17 cellular contexts compared by ENCODE assay signal in genomic region chr2:219186754-219187456, GRCh38.
A peak's percentile ranks its signal among the peaks of the same experiment; 100 is the strongest.
DNase-seq lines count a peak whose midpoint lies in the region; ATAC-seq, FAIRE-seq and TF ChIP-seq lines count a peak whose summit lies in the region.
"Had no signal": no experiment of that assay in that cellular context is flagged by ENCODE, and none has a peak within 500 bp of the region (broad histone marks: within the 10 kb centered on the region; RNA-seq: fewer than 3 reads in every experiment).

No MANE protein-coding gene starts in this region.

- no peak for FAIRE-seq in HTR-8/SVneo (lab: Jason Lieb, UNC)
- FAIRE-seq: H54 had no signal

- DNase-seq in stimulated activated CD4-positive, alpha-beta T cell treated with anti-CD3 and anti-CD28 coated beads, Interleukin-15, amount 100 ng/mL, for 24 hours = peak; percentile 35
- DNase-seq in stimulated activated CD4-positive, alpha-beta T cell treated with anti-CD3 and anti-CD28 coated beads, Interleukin-4, amount 100 ng/mL, for 4 hours = no peak
- peak; percentile 29 for DNase-seq in activated naive CD8-positive, alpha-beta T cell treated with anti-CD3 and anti-CD28 coated beads, Interleukin-2, amount 50 U/mL, for 24 hours
- no peak for DNase-seq in HTR-8/SVneo (ENCODE audit: insufficient read length, low spot score)
- DNase-seq: BE2C; GDM1; NCI-H1105 treated with DMSO at 0.1 percent for 48 hours; stimulated activated naive CD4-positive, alpha-beta T cell; upper lobe of left lung had no signal

- no peaks in the 10 kb centered on the region for H3K9me3 Mint-ChIP-seq in activated naive CD8-positive, alpha-beta T cell treated with anti-CD3 and anti-CD28 coated beads, Interleukin-2, amount 50 U/mL, for 24 hours
- H3K9me3 Mint-ChIP-seq in stimulated activated naive CD8-positive, alpha-beta T cell treated with anti-CD3 and anti-CD28 coated beads, Interleukin-15, Interleukin-2, amounts not matched to agents 100 ng/mL and 50 ng/mL, for 24 hours = no peaks in the 10 kb centered on the region

- H3K36me3 ChIP-seq in OCI-LY1 (ENCODE audit: insufficient read depth, low read length) = peaks cover 26% of the 10 kb centered on the region

- H3K9me2 ChIP-seq in OCI-LY1 (ENCODE audit: low read depth, low read length) = no peaks in the 10 kb centered on the region

- H3K4me3 ChIP-seq in OCI-LY1 (ENCODE audit: low read depth, low read length, poor library complexity, severe bottlenecking) = no peak overlapping the region
- H3K4me3 ChIP-seq: esophagus muscularis mucosa, upper lobe of left lung had no signal

- H3F3A ChIP-seq in OCI-LY1 (ENCODE audit: insufficient read depth, low read length) = no peaks in the 10 kb centered on the region

- peak overlapping the region; percentile 21 for H3K4me3 Mint-ChIP-seq in activated naive CD8-positive, alpha-beta T cell treated with anti-CD3 and anti-CD28 coated beads, Interleukin-2, amount 50 U/mL, for 24 hours
- H3K4me3 Mint-ChIP-seq in stimulated activated naive CD8-positive, alpha-beta T cell treated with anti-CD3 and anti-CD28 coated beads, Interleukin-15, Interleukin-2, amounts not matched to agents 100 ng/mL and 50 ng/mL, for 24 hours = peak overlapping the region; percentile 7

- no peak for TF ChIP-seq CTCF in OCI-LY1 (IDR thresholded peaks at IDR 0.05; ENCODE audit: low read length)

- H3K27ac ChIP-seq in OCI-LY1 (ENCODE audit: low read depth, low read length, poor library complexity, severe bottlenecking) = peak overlapping the region; percentile 53
- H3K27ac ChIP-seq: esophagus muscularis mucosa, parathyroid adenoma, upper lobe of left lung had no signal

- H3K4me2 ChIP-seq in OCI-LY1 (ENCODE audit: low read length) = no peak overlapping the region

- no peaks in the 10 kb centered on the region for H3K79me2 ChIP-seq in OCI-LY1 (ENCODE audit: insufficient read depth, low read length)
- H3K79me2 ChIP-seq: parathyroid adenoma had no signal

- H3K9ac ChIP-seq in OCI-LY1 (ENCODE audit: low read length) = no peak overlapping the region
- H3K9ac ChIP-seq: parathyroid adenoma had no signal

- H2AFZ ChIP-seq in OCI-LY1 (ENCODE audit: low read length) = no peak overlapping the region
- H2AFZ ChIP-seq: parathyroid adenoma had no signal

- no peaks in the 10 kb centered on the region for H3K27me3 ChIP-seq in OCI-LY1 (ENCODE audit: insufficient read depth, low read length)
- H3K27me3 ChIP-seq: BE2C, esophagus muscularis mucosa, upper lobe of left lung had no signal

- H3K27ac Mint-ChIP-seq in activated naive CD8-positive, alpha-beta T cell treated with anti-CD3 and anti-CD28 coated beads, Interleukin-2, amount 50 U/mL, for 24 hours = peak overlapping the region; percentile 90
- peak overlapping the region; percentile 89 for H3K27ac Mint-ChIP-seq in stimulated activated naive CD8-positive, alpha-beta T cell treated with anti-CD3 and anti-CD28 coated beads, Interleukin-15, Interleukin-2, amounts not matched to agents 100 ng/mL and 50 ng/mL, for 24 hours

- no peak for TF ChIP-seq POLR2A in GM18505 (IDR thresholded peaks at IDR 0.05; ENCODE audit: borderline replicate concordance, extremely low read depth, insufficient read depth, insufficient read length)

- H4K20me1 ChIP-seq in OCI-LY1 (ENCODE audit: insufficient read depth, low read length) = no peaks in the 10 kb centered on the region

- H3K36me3 Mint-ChIP-seq in activated naive CD8-positive, alpha-beta T cell treated with anti-CD3 and anti-CD28 coated beads, Interleukin-2, amount 50 U/mL, for 24 hours (ENCODE audit: low read depth) = peaks cover 16% of the 10 kb centered on the region
- H3K36me3 Mint-ChIP-seq in stimulated activated naive CD8-positive, alpha-beta T cell treated with anti-CD3 and anti-CD28 coated beads, Interleukin-15, Interleukin-2, amounts not matched to agents 100 ng/mL and 50 ng/mL, for 24 hours (ENCODE audit: low read depth) = peaks cover 35% of the 10 kb centered on the region

- H3K4me1 Mint-ChIP-seq in activated naive CD8-positive, alpha-beta T cell treated with anti-CD3 and anti-CD28 coated beads, Interleukin-2, amount 50 U/mL, for 24 hours = peaks cover 21% of the 10 kb centered on the region
- H3K4me1 Mint-ChIP-seq in stimulated activated naive CD8-positive, alpha-beta T cell treated with anti-CD3 and anti-CD28 coated beads, Interleukin-15, Interleukin-2, amounts not matched to agents 100 ng/mL and 50 ng/mL, for 24 hours (ENCODE audit: low read depth) = peaks cover 24% of the 10 kb centered on the region

- H3K9me3 ChIP-seq in OCI-LY1 (ENCODE audit: low read length) = no peaks in the 10 kb centered on the region
- H3K9me3 ChIP-seq: BE2C, esophagus muscularis mucosa, upper lobe of left lung had no signal

- peak; percentile 92 for ATAC-seq in activated naive CD8-positive, alpha-beta T cell treated with anti-CD3 and anti-CD28 coated beads, Interleukin-2, amount 50 U/mL, for 24 hours
- no peak for ATAC-seq in GM18505 (IDR thresholded peaks at IDR 0.05; ENCODE audit: unreplicated experiment)
- ATAC-seq in GM18511 (IDR thresholded peaks at IDR 0.05; ENCODE audit: unreplicated experiment) = no peak
- ATAC-seq: SK-N-SH treated with all-trans-retinoic acid at 6 μM for 48 hours had no signal

- no peaks in the 10 kb centered on the region for H3K27me3 Mint-ChIP-seq in activated naive CD8-positive, alpha-beta T cell treated with anti-CD3 and anti-CD28 coated beads, Interleukin-2, amount 50 U/mL, for 24 hours
- H3K27me3 Mint-ChIP-seq in stimulated activated naive CD8-positive, alpha-beta T cell treated with anti-CD3 and anti-CD28 coated beads, Interleukin-15, Interleukin-2, amounts not matched to agents 100 ng/mL and 50 ng/mL, for 24 hours = no peaks in the 10 kb centered on the region

- H3K4me1 ChIP-seq in OCI-LY1 (ENCODE audit: insufficient read depth, low read length, severe bottlenecking) = no peaks in the 10 kb centered on the region
- H3K4me1 ChIP-seq: BE2C, esophagus muscularis mucosa, parathyroid adenoma, upper lobe of left lung had no signal

Comparison
In these comparisons a context has a peak if more than half of its experiments do, and no peak if none do; other contexts are left out.
1. DNase-seq: peak in stimulated activated CD4-positive, alpha-beta T cell treated with anti-CD3 and anti-CD28 coated beads, Interleukin-15, amount 100 ng/mL, for 24 hours (single experiment) and activated naive CD8-positive, alpha-beta T cell treated with anti-CD3 and anti-CD28 coated beads, Interleukin-2, amount 50 U/mL, for 24 hours (single experiment); none in stimulated activated CD4-positive, alpha-beta T cell treated with anti-CD3 and anti-CD28 coated beads, Interleukin-4, amount 100 ng/mL, for 4 hours (0 of 2) and HTR-8/SVneo (single experiment).